ENCODE assay signal across 20 cellular contexts in genomic region chr10:131679926-131680325, GRCh38.
DNase-seq lines count a peak whose midpoint lies in the region; ATAC-seq and TF ChIP-seq lines count a peak whose summit lies in the region.
"Had no signal": no experiment of that assay in that cellular context is flagged by ENCODE, and none has a peak within 500 bp of the region (broad histone marks: within the 10 kb centered on the region; RNA-seq: fewer than 3 reads in every experiment).

No MANE protein-coding gene starts in this region.

- H3K18ac ChIP-seq in neuronal stem cell (ENCODE audit: low read length): peak overlapping the region; percentile 57

- H3K9me3 ChIP-seq in neuronal stem cell (replicated peaks in 1 of 2; ENCODE audit: control insufficient read depth in 2 of 2, insufficient read depth in 1 of 2, low read depth in 1 of 2, low read length in 2 of 2) (peaks cover 0 to 4% of the 10 kb centered on the region in 2 donors), neural progenitor cell (ENCODE audit: low read depth) (no peaks in the 10 kb centered on the region), right cardiac atrium (ENCODE audit: control insufficient read depth, low read length) (no peaks in the 10 kb centered on the region)
- H3K9me3 ChIP-seq: A549 had no signal

- H2BK12ac ChIP-seq in neuronal stem cell (ENCODE audit: low read length): no peak overlapping the region

- H3K79me1 ChIP-seq in neuronal stem cell (ENCODE audit: low read depth, low read length): no peaks in the 10 kb centered on the region

- ATAC-seq in right cardiac atrium: no peak
- ATAC-seq: A549, GM12878, HCT116 had no signal

- intact Hi-C loops in right cardiac atrium (cut with DNase I): no loop called here

- H2BK120ac ChIP-seq in neuronal stem cell (ENCODE audit: low read depth, low read length): no peak overlapping the region

- H3K9me3 Mint-ChIP-seq in chondrocyte (ENCODE audit: low read depth) (peaks cover 18% of the 10 kb centered on the region), neural progenitor cell (no peaks in the 10 kb centered on the region)
- H3K9me3 Mint-ChIP-seq: H9 had no signal

- H3K27ac ChIP-seq in neuronal stem cell (replicated peaks; ENCODE audit: low read length) (no peak overlapping the region), neural progenitor cell (no peak overlapping the region), right cardiac atrium (ENCODE audit: low read length) (no peak overlapping the region)
- H3K27ac ChIP-seq: A549, GM23248 had no signal

- no CpG with 5 or more reads among the region's 6 CpGs for WGBS in neuronal stem cell (ENCODE audit: extremely low coverage in 2 of 2, insufficient read length in 2 of 2, insufficient replicate concordance in 1 of 2), 2 donors
- 72% methylated on average over 6 of the region's 6 CpGs for WGBS in right cardiac atrium

- DNase-seq in AG08395 (ENCODE audit: low spot score) (peak; percentile 4), chondrocyte (ENCODE audit: low spot score) (peak; percentile 53), neuronal stem cell (ENCODE audit: low spot score) (no peak), neural progenitor cell (ENCODE audit: low spot score) (no peak), iPS-NIHi7 (ENCODE audit: extremely low spot score) (no peak), right cardiac atrium (no peak)
- DNase-seq: 8988T; ACHN; C1 segment of cervical spinal cord; Calu3; CD4-positive, alpha-beta memory T cell; COR-L47; DMS53; EL; GDM1; GM23248; H9 had no signal

- H4K91ac ChIP-seq in neuronal stem cell (ENCODE audit: low read depth, low read length, poor library complexity): no peak overlapping the region

- H3K4me3 Mint-ChIP-seq in chondrocyte (ENCODE audit: unreplicated experiment) (no peak overlapping the region), neural progenitor cell (no peak overlapping the region)
- H3K4me3 Mint-ChIP-seq: CD4-positive, alpha-beta memory T cell; H9 had no signal

- TF ChIP-seq CTCF in chondrocyte (IDR thresholded peaks at IDR 0.05) (no peak), neural progenitor cell (IDR thresholded peaks at IDR 0.05) (no peak)

- H2AFZ ChIP-seq in neuronal stem cell (ENCODE audit: low read length) (no peak overlapping the region), neural progenitor cell (replicated peaks) (no peak overlapping the region)
- H2AFZ ChIP-seq: GM23248 had no signal

- no peak overlapping the region for H3K23ac ChIP-seq in neuronal stem cell (ENCODE audit: low read depth, low read length, poor library complexity)

- H2AK5ac ChIP-seq in neuronal stem cell (ENCODE audit: low read depth, low read length): no peak overlapping the region

- no peaks in the 10 kb centered on the region for H4K20me1 ChIP-seq in neural progenitor cell (ENCODE audit: low read depth)

- H3K4me3 ChIP-seq in neuronal stem cell (ENCODE audit: low read length in 2 of 2) (no peak overlapping the region), neural progenitor cell (no peak overlapping the region), right cardiac atrium (ENCODE audit: low read length) (no peak overlapping the region)
- H3K4me3 ChIP-seq: A549, GM12878, GM23248 had no signal

- H3K9ac ChIP-seq in neuronal stem cell (ENCODE audit: low read depth, low read length, poor library complexity) (no peak overlapping the region), neural progenitor cell (no peak overlapping the region)
- H3K9ac ChIP-seq: GM23248 had no signal

- no peak overlapping the region for H3K4me2 ChIP-seq in neuronal stem cell (ENCODE audit: insufficient read depth, low read length, poor library complexity, severe bottlenecking)
- no peak overlapping the region for H3K4me2 ChIP-seq in neural progenitor cell
- H3K4me2 ChIP-seq: A549 had no signal

- no peaks in the 10 kb centered on the region for H3K27me3 Mint-ChIP-seq in chondrocyte (ENCODE audit: low read depth)
- peaks cover 19% of the 10 kb centered on the region for H3K27me3 Mint-ChIP-seq in neural progenitor cell (ENCODE audit: insufficient read depth, low read depth)

- H3K79me2 ChIP-seq in neural progenitor cell (ENCODE audit: low read depth): no peaks in the 10 kb centered on the region

- H3K4me1 Mint-ChIP-seq in chondrocyte (ENCODE audit: low read depth): no peaks in the 10 kb centered on the region
- peaks cover 57% of the 10 kb centered on the region for H3K4me1 Mint-ChIP-seq in neural progenitor cell
- H3K4me1 Mint-ChIP-seq: CD4-positive, alpha-beta memory T cell had no signal

- H3K27ac Mint-ChIP-seq in chondrocyte (ENCODE audit: unreplicated experiment) (no peak overlapping the region), neural progenitor cell (no peak overlapping the region)
- H3K27ac Mint-ChIP-seq: CD4-positive, alpha-beta memory T cell; H9 had no signal

- H3K27me3 ChIP-seq in neuronal stem cell (ENCODE audit: control insufficient read depth in 3 of 3, insufficient read depth in 3 of 3, low read depth in 1 of 3, low read length in 3 of 3): peaks cover 0 to 4% (median 0%) of the 10 kb centered on the region in 3 experiments
- peaks cover 9% of the 10 kb centered on the region for H3K27me3 ChIP-seq in neural progenitor cell
- H3K27me3 ChIP-seq in right cardiac atrium (ENCODE audit: control insufficient read depth, insufficient read depth): no peaks in the 10 kb centered on the region

- H3K4ac ChIP-seq in neuronal stem cell (ENCODE audit: low read length): no peak overlapping the region

- H3K36me3 Mint-ChIP-seq in chondrocyte (ENCODE audit: low read depth) (no peaks in the 10 kb centered on the region), neural progenitor cell (no peaks in the 10 kb centered on the region)
- H3K36me3 Mint-ChIP-seq: CD4-positive, alpha-beta memory T cell had no signal

- no peak overlapping the region for H3K14ac ChIP-seq in neuronal stem cell (ENCODE audit: low read length)

- H2BK5ac ChIP-seq in neuronal stem cell (ENCODE audit: low read length): no peak overlapping the region

- H3F3A ChIP-seq in neural progenitor cell (ENCODE audit: low read depth): peaks cover 20% of the 10 kb centered on the region

- peak overlapping the region; percentile 18 for H2BK15ac ChIP-seq in neuronal stem cell (ENCODE audit: low read length)

- H3K36me3 ChIP-seq in neuronal stem cell (replicated peaks in 1 of 2; ENCODE audit: control insufficient read depth in 2 of 2, insufficient read depth in 2 of 2, low read length in 2 of 2): no peaks in the 10 kb centered on the region
- H3K36me3 ChIP-seq in neural progenitor cell: no peaks in the 10 kb centered on the region

- H3K4me1 ChIP-seq in neuronal stem cell (ENCODE audit: control insufficient read depth in 2 of 2, insufficient read depth in 1 of 2, low read depth in 1 of 2, low read length in 2 of 2): peaks cover 15 to 25% of the 10 kb centered on the region in 2 donors
- H3K4me1 ChIP-seq in neural progenitor cell: peaks cover 31% of the 10 kb centered on the region
- H3K4me1 ChIP-seq in right cardiac atrium (ENCODE audit: control insufficient read depth, insufficient read depth, low read length): no peaks in the 10 kb centered on the region
- H3K4me1 ChIP-seq: A549 had no signal

- no peak overlapping the region for H4K8ac ChIP-seq in neuronal stem cell (ENCODE audit: low read depth, low read length)

Comparison
In these comparisons a context has a peak if more than half of its experiments do, and no peak if none do; other contexts are left out.
1. DNase-seq: peak in AG08395 (single experiment) and chondrocyte (single experiment); none in neuronal stem cell (single experiment), neural progenitor cell (single experiment), iPS-NIHi7 (single experiment) and right cardiac atrium (0 of 3).